20 cellular contexts compared by ENCODE assay signal in genomic region chr1:53026254-53026653, GRCh38. TPM values are rescaled to one million over a fixed set of nuclear protein-coding genes. Genes with fewer than 3 reads are reported as not detected.
"Had no signal": no experiment of that assay in that cellular context is flagged by ENCODE, and none has a peak within 500 bp of the region (broad histone marks: within the 10 kb centered on the region; RNA-seq: fewer than 3 reads in every experiment).

No MANE protein-coding gene starts in this region.

- H3K4me3 ChIP-seq: breast epithelium, coronary artery, esophagus squamous epithelium, hepatocyte, lower lobe of right lung, upper lobe of right lung had no signal

- H3K27me3 ChIP-seq: breast epithelium, esophagus squamous epithelium, hepatocyte, upper lobe of right lung had no signal

- DNase-seq: activated CD4-positive, alpha-beta T cell treated with anti-CD3 and anti-CD28 coated beads for 1 hour; activated CD4-positive, alpha-beta T cell treated with anti-CD3 and anti-CD28 coated beads, Interleukin-2, amount 50 U/mL, for 1 hour; activated CD8-positive, alpha-beta T cell treated with anti-CD3 and anti-CD28 coated beads, Interleukin-2, amount 10 ng/mL, durations not matched to agents 7 days and 5 days; activated gamma-delta T cell treated with Interleukin-2 at 50 U/mL for 16 hours; activated T-cell treated with anti-CD3 and anti-CD28 coated beads, Interleukin-2, amount 50 U/mL, for 1 hour; amniotic stem cell; cerebellar nuclear complex; endodermal cell; esophagus squamous epithelium; foreskin fibroblast; lower lobe of right lung; naive thymus-derived CD4-positive, alpha-beta T cell; stimulated activated CD4-positive, alpha-beta T cell treated with anti-CD3 and anti-CD28 coated beads, Interleukin-4, amount 100 ng/mL, for 1 hour; stimulated activated naive CD4-positive, alpha-beta T cell; T-helper 1 cell; upper lobe of right lung had no signal

- H3K36me3 ChIP-seq: breast epithelium had no signal

- ATAC-seq: activated CD8-positive, alpha-beta T cell treated with anti-CD3 and anti-CD28 coated beads, Interleukin-2, amount 10 ng/mL, durations not matched to agents 7 days and 5 days; naive thymus-derived CD4-positive, alpha-beta T cell; SK-N-SH treated with all-trans-retinoic acid at 6 μM for 48 hours had no signal

- H3K9me3 ChIP-seq: breast epithelium, esophagus squamous epithelium, lower lobe of right lung, upper lobe of right lung had no signal

- H3K4me1 ChIP-seq: breast epithelium had no signal

RNA-seq across cellular contexts. Expression of gene PODN, which starts 35.8 kb away (rescaled TPM):
- total RNA-seq: activated CD8-positive, alpha-beta T cell treated with anti-CD3 and anti-CD28 coated beads, Interleukin-2, amount 10 ng/mL, durations not matched to agents 7 days and 5 days had no signal
- polyA plus RNA-seq: naive thymus-derived CD4-positive, alpha-beta T cell had no signal
